In genomic region chr9:97413462-97413861, GRCh38 we compare ENCODE assay signal across 1 cellular context.
TF ChIP-seq lines count a peak whose summit lies in the region.

No MANE protein-coding gene starts in this region.

TF ChIP-seq in WTC11, 78 proteins besides CTCF, POLR2A, EP300 and RAD21 (continued from another document):
- TF ChIP-seq AFF4 (CRISPR knock-in tag; IDR thresholded peaks at IDR 0.05; ENCODE audit: borderline replicate concordance), result no peak
